In genomic region chr7:32942783-32943653, GRCh38 we compare ENCODE assay signal across 1 cellular context.
TF ChIP-seq lines count a peak whose summit lies in the region.

No MANE protein-coding gene starts in this region.

TF ChIP-seq in GM12878, 131 proteins besides CTCF, POLR2A, EP300 and RAD21 (continued from another document and continues in another):
- no peak for TF ChIP-seq IRF5 (IDR thresholded peaks at IDR 0.05; ENCODE audit: borderline replicate concordance)
- no peak for TF ChIP-seq MAX (IDR thresholded peaks at IDR 0.05; ENCODE audit: low read depth, low read length)
- no peak for TF ChIP-seq E2F8 (IDR thresholded peaks at IDR 0.05; ENCODE audit: low read depth, partially characterized antibody)
- TF ChIP-seq NFYA (IDR thresholded peaks at IDR 0.05; ENCODE audit: borderline replicate concordance, low read depth, low read length) = no peak
- no peak for TF ChIP-seq POLR2AphosphoS2 (IDR thresholded peaks at IDR 0.05; ENCODE audit: low read depth, low read length)
- TF ChIP-seq BCL11A (IDR thresholded peaks at IDR 0.05; ENCODE audit: low read depth, low read length) = no peak
- no peak for TF ChIP-seq IRF3 (IDR thresholded peaks at IDR 0.05)
- 0 out of 2 replicates have a peak, but pooled peaks have one; percentile 33 for TF ChIP-seq NKRF (conservative IDR thresholded peaks at IDR 0.05)
- no peak for TF ChIP-seq RUNX3 (IDR thresholded peaks at IDR 0.05; ENCODE audit: low read length)
- no peak for TF ChIP-seq HDAC6 (IDR thresholded peaks at IDR 0.05; ENCODE audit: unreplicated experiment)
- no peak for TF ChIP-seq SMAD1 (IDR thresholded peaks at IDR 0.05; ENCODE audit: low read depth, partially characterized antibody)
- TF ChIP-seq FOXK2 (IDR thresholded peaks at IDR 0.05) = no peak
- TF ChIP-seq CEBPZ (IDR thresholded peaks at IDR 0.05; ENCODE audit: low read depth, low read length) = no peak
- no peak for TF ChIP-seq SREBF2 (IDR thresholded peaks at IDR 0.05; ENCODE audit: low read length)
- TF ChIP-seq TBL1XR1 (IDR thresholded peaks at IDR 0.05; ENCODE audit: low read depth, low read length) = no peak
- no peak for TF ChIP-seq ZNF217 (IDR thresholded peaks at IDR 0.05)
- 0 out of 2 replicates have a peak, but pooled peaks have one; percentile 8 for TF ChIP-seq RFX5 (IDR thresholded peaks at IDR 0.05; ENCODE audit: low read depth, low read length)
- 0 out of 2 replicates have a peak, but pooled peaks have one; percentile 8 for TF ChIP-seq CREM (IDR thresholded peaks at IDR 0.05; ENCODE audit: low read depth)
- peak; percentile 59 for TF ChIP-seq SMC3 (IDR thresholded peaks at IDR 0.05; ENCODE audit: borderline replicate concordance, low read length)
- no peak for TF ChIP-seq SRF (IDR thresholded peaks at IDR 0.05; ENCODE audit: low read depth in 2 of 2, low read length in 2 of 2)
- 0 out of 2 replicates have a peak, but pooled peaks have one; percentile 34 for TF ChIP-seq YY1 (IDR thresholded peaks at IDR 0.05; ENCODE audit: low read depth, low read length)
- no peak for TF ChIP-seq PAX5 (IDR thresholded peaks at IDR 0.05; ENCODE audit: borderline replicate concordance, low read depth, low read length)
- TF ChIP-seq SIN3A (IDR thresholded peaks at IDR 0.05; ENCODE audit: low read depth, low read length) = no peak
- no peak for TF ChIP-seq FOS (IDR thresholded peaks at IDR 0.05; ENCODE audit: borderline replicate concordance, extremely low read depth, insufficient read length)
- TF ChIP-seq EGR1 (IDR thresholded peaks at IDR 0.05; ENCODE audit: borderline replicate concordance in 1 of 2, low read depth in 2 of 2, low read length in 2 of 2) = peak in 1 of 2 experiments; percentile 9; a peak in 1 of 3 replicates
- TF ChIP-seq JUND (IDR thresholded peaks at IDR 0.05; ENCODE audit: low read depth, low read length) = no peak
- no peak for TF ChIP-seq ETV6 (conservative IDR thresholded peaks at IDR 0.05 in 1 of 2, IDR thresholded peaks at IDR 0.05 in 1 of 2; ENCODE audit: borderline replicate concordance in 1 of 2, low read depth in 1 of 2)
- no peak for TF ChIP-seq ELK1 (IDR thresholded peaks at IDR 0.05; ENCODE audit: low read depth, low read length)
- no peak for TF ChIP-seq CHD4 (IDR thresholded peaks at IDR 0.05)
- TF ChIP-seq PBX3 (IDR thresholded peaks at IDR 0.05; ENCODE audit: insufficient replicate concordance, low read depth, low read length) = no peak
- no peak for TF ChIP-seq BMI1 (IDR thresholded peaks at IDR 0.05; ENCODE audit: borderline replicate concordance)
- no peak for TF ChIP-seq SKIL (IDR thresholded peaks at IDR 0.05; ENCODE audit: low read depth, poor library complexity, severe bottlenecking)
- TF ChIP-seq BHLHE40 (IDR thresholded peaks at IDR 0.05; ENCODE audit: borderline replicate concordance in 1 of 2, low read depth in 2 of 2, low read length in 1 of 2) = 0 out of 4 replicates have a peak, but pooled peaks of 1 of the 2 experiments have one; percentile 10
- no peak for TF ChIP-seq E4F1 (IDR thresholded peaks at IDR 0.05; ENCODE audit: borderline replicate concordance, partially characterized antibody)
- TF ChIP-seq BCL3 (IDR thresholded peaks at IDR 0.05; ENCODE audit: borderline replicate concordance, insufficient read depth, low read depth, low read length, poor library complexity, severe bottlenecking) = no peak
- TF ChIP-seq PAX8 (IDR thresholded peaks at IDR 0.05) = no peak
- TF ChIP-seq ZNF274 (IDR thresholded peaks at IDR 0.05; ENCODE audit: insufficient read depth, insufficient read length) = no peak
- TF ChIP-seq ZNF24 (IDR thresholded peaks at IDR 0.05) = 0 out of 2 replicates have a peak, but pooled peaks have one; percentile 13
- no peak for TF ChIP-seq TARDBP (IDR thresholded peaks at IDR 0.05; ENCODE audit: borderline replicate concordance)
- TF ChIP-seq PML (IDR thresholded peaks at IDR 0.05; ENCODE audit: low read length) = no peak
